ENCODE assay signal across 22 cellular contexts in the genomic region with DNA sequence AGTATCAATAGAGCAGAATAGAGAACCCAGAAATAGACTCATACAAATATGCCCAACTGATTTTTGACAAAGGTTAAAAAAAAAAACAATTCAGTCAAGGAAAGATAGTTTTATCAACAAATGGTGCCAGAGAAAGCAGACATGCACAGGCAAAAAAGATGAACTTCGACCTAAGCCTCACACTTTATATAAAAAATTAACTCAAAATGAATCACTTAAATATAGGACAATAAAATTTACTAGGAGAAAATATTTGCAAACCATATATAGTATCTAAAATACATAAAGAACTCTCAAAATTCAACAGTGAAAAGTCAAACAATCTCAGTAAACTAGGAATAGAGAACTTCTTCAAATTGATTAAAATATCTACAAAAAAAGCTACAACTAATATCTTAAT. TPM values are rescaled to one million over a fixed set of nuclear protein-coding genes. Genes with fewer than 3 reads are reported as not detected.
DNase-seq lines count a peak whose midpoint lies in the region; ATAC-seq, FAIRE-seq and TF ChIP-seq lines count a peak whose summit lies in the region.
"Had no signal": no experiment of that assay in that cellular context is flagged by ENCODE, and none has a peak within 500 bp of the region (broad histone marks: within the 10 kb centered on the region; RNA-seq: fewer than 3 reads in every experiment).

No MANE protein-coding gene starts in this region.

- H3K4me1 ChIP-seq in kidney (ENCODE audit: control insufficient read depth in 1 of 2, insufficient read depth in 1 of 2, low read depth in 1 of 2, low read length in 2 of 2): no peaks in the 10 kb centered on the region
- H3K4me1 ChIP-seq in pancreas: peaks cover 0 to 4% (median 0%) of the 10 kb centered on the region in 3 donors
- H3K4me1 ChIP-seq: BLaER1 had no signal

- 21 to 37% methylated on average over 1 of the region's 1 CpG for WGBS in pancreas, 2 donors

- no peak overlapping the region for H3K9ac ChIP-seq in kidney (ENCODE audit: low read length in 2 of 2)
- H3K9ac ChIP-seq: BLaER1 had no signal

- H3K36me3 Mint-ChIP-seq in activated T-cell treated with anti-CD3 and anti-CD28 coated beads, Interleukin-2, amount 50 U/mL, for 24 hours (ENCODE audit: low read depth): peaks cover 90% of the 10 kb centered on the region
- H3K36me3 Mint-ChIP-seq in T-helper 17 cell (ENCODE audit: low read depth): peaks cover 2% of the 10 kb centered on the region

- peaks cover 31% of the 10 kb centered on the region for H3K27me3 Mint-ChIP-seq in activated T-cell treated with anti-CD3 and anti-CD28 coated beads, Interleukin-2, amount 50 U/mL, for 24 hours
- no peaks in the 10 kb centered on the region for H3K27me3 Mint-ChIP-seq in T-helper 17 cell
- H3K27me3 Mint-ChIP-seq: B cell; CD4-positive, CD25-positive, alpha-beta regulatory T cell had no signal

- peak; percentile 62 for FAIRE-seq in kidney (lab: Jason Lieb, UNC)
- peak; percentile 97 for FAIRE-seq in pancreas (lab: Jason Lieb, UNC)
- FAIRE-seq: A204.1, GM12892, H54 had no signal

- no peak for DNase-seq in activated T-cell treated with anti-CD3 and anti-CD28 coated beads, Interleukin-2, amount 50 U/mL, for 24 hours
- DNase-seq in activated T-cell treated with anti-CD3 and anti-CD28 coated beads for 4 hours (no peak), T-helper 17 cell (no peak), kidney (no peak), pancreas (no peak), NCI-H2029 treated with DMSO at 0.1 percent for 48 hours (lab: John Stamatoyannopoulos, UW) (no peak), HPDE6-E6E7 (ENCODE audit: extremely low spot score) (no peak), COLO668 (lab: John Stamatoyannopoulos, UW; ENCODE audit: unreplicated experiment) (no peak)
- DNase-seq: CD4-positive, CD25-positive, alpha-beta regulatory T cell; CD8-positive, alpha-beta T cell; DMS53; DMS79 treated with DMSO at 0.1 percent for 48 hours; GOT3; HFFc6 had no signal

- H3K36me3 ChIP-seq in kidney (ENCODE audit: control insufficient read depth in 1 of 2, insufficient read depth in 2 of 2, low read length in 2 of 2): peaks cover 0 to 15% of the 10 kb centered on the region in 2 donors
- no peaks in the 10 kb centered on the region for H3K36me3 ChIP-seq in pancreas

- intact Hi-C loops in kidney (cut with DNase I): no loop called here
- intact Hi-C loops in pancreas (cut with DNase I): no loop called here

- peak overlapping the region; percentile 22 for H3K27ac Mint-ChIP-seq in activated T-cell treated with anti-CD3 and anti-CD28 coated beads, Interleukin-2, amount 50 U/mL, for 24 hours
- H3K27ac Mint-ChIP-seq in T-helper 17 cell: peak overlapping the region; percentile 34
- H3K27ac Mint-ChIP-seq: B cell; CD8-positive, alpha-beta T cell; HFFc6 had no signal

- H3K27me3 ChIP-seq in pancreas: peaks cover 0 to 8% (median 0%) of the 10 kb centered on the region in 4 donors

- TF ChIP-seq CTCF in kidney (IDR thresholded peaks at IDR 0.05; ENCODE audit: borderline replicate concordance, extremely low read depth, insufficient read depth): no peak
- no peak for TF ChIP-seq CTCF in pancreas (IDR thresholded peaks at IDR 0.05)

- no peak overlapping the region for H3K4me3 Mint-ChIP-seq in activated T-cell treated with anti-CD3 and anti-CD28 coated beads, Interleukin-2, amount 50 U/mL, for 24 hours
- no peak overlapping the region for H3K4me3 Mint-ChIP-seq in T-helper 17 cell
- H3K4me3 Mint-ChIP-seq: B cell; CD4-positive, CD25-positive, alpha-beta regulatory T cell; CD8-positive, alpha-beta T cell; HFFc6 had no signal

- no peak overlapping the region for H3K27ac ChIP-seq in kidney (ENCODE audit: low read depth in 2 of 2, low read length in 2 of 2)
- no peak overlapping the region for H3K27ac ChIP-seq in pancreas
- H3K27ac ChIP-seq: 22Rv1, BLaER1, C4-2B had no signal

- H3K9me3 ChIP-seq in T-helper 17 cell (ENCODE audit: control insufficient read depth, low read length, poor library complexity, severe bottlenecking): no peaks in the 10 kb centered on the region
- H3K9me3 ChIP-seq in kidney (ENCODE audit: control insufficient read depth in 1 of 2, low read length in 2 of 2): no peaks in the 10 kb centered on the region
- no peaks in the 10 kb centered on the region for H3K9me3 ChIP-seq in pancreas
- H3K9me3 ChIP-seq: BLaER1, HAP-1 had no signal

- H3K4me3 ChIP-seq in kidney (ENCODE audit: low read length in 2 of 2) (no peak overlapping the region), pancreas (no peak overlapping the region)
- H3K4me3 ChIP-seq: BLaER1, HAP-1 had no signal

- H3K4me1 Mint-ChIP-seq in activated T-cell treated with anti-CD3 and anti-CD28 coated beads, Interleukin-2, amount 50 U/mL, for 24 hours (ENCODE audit: low read depth): peaks cover 57% of the 10 kb centered on the region
- peaks cover 25% of the 10 kb centered on the region for H3K4me1 Mint-ChIP-seq in T-helper 17 cell

- no peaks in the 10 kb centered on the region for H3K9me3 Mint-ChIP-seq in activated T-cell treated with anti-CD3 and anti-CD28 coated beads, Interleukin-2, amount 50 U/mL, for 24 hours
- H3K9me3 Mint-ChIP-seq: CD4-positive, CD25-positive, alpha-beta regulatory T cell; CD8-positive, alpha-beta T cell; HFFc6 had no signal

- ATAC-seq in T-helper 17 cell (no peak), pancreas (no peak)
- ATAC-seq: CD8-positive, alpha-beta T cell had no signal

RNA-seq across cellular contexts. Expression of a gene that starts 29.7 kb away (rescaled TPM):
- total RNA-seq in T-helper 17 cell (100 to 1,000 TPM; 211 to 214 TPM), kidney (203 TPM), pancreas (100 to 1,000 TPM in 1 of 6 donors, 10 to 100 TPM in 5; 73.5 to 116 (median 77.9) TPM)
- polyA plus RNA-seq in kidney (ENCODE audit: insufficient read depth, low read depth, low replicate concordance) (34.2 TPM), pancreas (10 to 100 TPM; 29.8 to 38.6 TPM)
